ENCODE assay signal across 8 cellular contexts in genomic region chr1:181142096-181143043, GRCh38. TPM values are rescaled to one million over a fixed set of nuclear protein-coding genes. Genes with fewer than 3 reads are reported as not detected.
A peak's percentile ranks its signal among the peaks of the same experiment; 100 is the strongest.
DNase-seq lines count a peak whose midpoint lies in the region; ATAC-seq and TF ChIP-seq lines count a peak whose summit lies in the region.

No MANE protein-coding gene starts in this region.

- CTCF ChIA-PET in activated CD4-positive, alpha-beta T cell treated with anti-CD3 and anti-CD28 coated beads, Interleukin-2, amount 10 ng/mL, durations not matched to agents 7 days and 5 days (lab: Charles Lee) = interaction anchor here (0.5 to 5.4 kb wide), 37 partner anchors 9 to 627 kb away, joined by 3 to 57 read pairs (median 7); partner anchors contain the start of genes IER5, MR1 and STX6

- H3K4me1 ChIP-seq in liver (ENCODE audit: control insufficient read depth in 4 of 4, insufficient read depth in 4 of 4, low read length in 3 of 4) = peaks cover 0 to 8% (median 2%) of the 10 kb centered on the region in 4 donors

- H3K9me3 Mint-ChIP-seq in activated CD4-positive, alpha-beta T cell treated with anti-CD3 and anti-CD28 coated beads, Interleukin-2, amount 10 ng/mL, durations not matched to agents 7 days and 5 days = peaks cover 13% of the 10 kb centered on the region

- TF ChIP-seq CTCF in coronary artery (IDR thresholded peaks at IDR 0.05) = peak; percentile 96
- peak; percentile 98 for TF ChIP-seq CTCF in liver (IDR thresholded peaks at IDR 0.05; ENCODE audit: low read depth, low read length, missing input control)

- peak; percentile 92 for DNase-seq in AG20443 (ENCODE audit: low spot score)
- DNase-seq in GM19238 (ENCODE audit: insufficient read length, low spot score) = peak; percentile 71
- peak; percentile 82 for DNase-seq in NCI-H510A treated with DMSO at 0.1 percent for 48 hours (lab: John Stamatoyannopoulos, UW)
- peak; percentile 88 for DNase-seq in activated CD4-positive, alpha-beta T cell treated with anti-CD3 and anti-CD28 coated beads, Interleukin-2, amount 10 ng/mL, durations not matched to agents 7 days and 5 days
- peak; percentile 87 for DNase-seq in coronary artery (ENCODE audit: low spot score)
- peak; percentile 84 to 92 for DNase-seq in stimulated activated CD4-positive, alpha-beta T cell treated with anti-CD3 and anti-CD28 coated beads, Interleukin-4, amount 100 ng/mL, for 4 hours

- H3K27me3 ChIP-seq in liver (ENCODE audit: control insufficient read depth in 4 of 4, insufficient read depth in 4 of 4, low read length in 3 of 4) = no peaks in the 10 kb centered on the region

- POLR2A ChIA-PET in activated CD4-positive, alpha-beta T cell treated with anti-CD3 and anti-CD28 coated beads, Interleukin-2, amount 10 ng/mL, durations not matched to agents 7 days and 5 days (lab: Charles Lee) = interaction anchor here (0.8 to 2.1 kb wide), 2 partner anchors 52 to 54 kb away, joined by 3 to 7 read pairs; partner anchors contain the start of gene IER5

- TF ChIP-seq RAD21 in liver (IDR thresholded peaks at IDR 0.05) = peak; percentile 99 to 100

- peak overlapping the region; percentile 14 for H3K4me3 Mint-ChIP-seq in activated CD4-positive, alpha-beta T cell treated with anti-CD3 and anti-CD28 coated beads, Interleukin-2, amount 10 ng/mL, durations not matched to agents 7 days and 5 days

- no peak overlapping the region for H3K9ac ChIP-seq in liver (ENCODE audit: low read depth in 1 of 2, low read length in 2 of 2)

- peaks cover 4% of the 10 kb centered on the region for H3K36me3 Mint-ChIP-seq in activated CD4-positive, alpha-beta T cell treated with anti-CD3 and anti-CD28 coated beads, Interleukin-2, amount 10 ng/mL, durations not matched to agents 7 days and 5 days (ENCODE audit: low read depth)

- H3K27ac ChIP-seq in coronary artery (peak overlapping the region in 1 of 2 donors; percentile 57), liver (ENCODE audit: low read depth in 1 of 2, low read length in 2 of 2) (no peak overlapping the region)

- peaks cover 60% of the 10 kb centered on the region for H3K4me1 Mint-ChIP-seq in activated CD4-positive, alpha-beta T cell treated with anti-CD3 and anti-CD28 coated beads, Interleukin-2, amount 10 ng/mL, durations not matched to agents 7 days and 5 days

- ATAC-seq in HG03442 (IDR thresholded peaks at IDR 0.05; ENCODE audit: unreplicated experiment) = peak; percentile 72

- peaks cover 30% of the 10 kb centered on the region for H3K27me3 Mint-ChIP-seq in activated CD4-positive, alpha-beta T cell treated with anti-CD3 and anti-CD28 coated beads, Interleukin-2, amount 10 ng/mL, durations not matched to agents 7 days and 5 days

- H3K36me3 ChIP-seq in liver (ENCODE audit: control insufficient read depth in 4 of 4, insufficient read depth in 3 of 4, low read depth in 1 of 4, low read length in 3 of 4) = no peaks in the 10 kb centered on the region

- peak overlapping the region; percentile 56 for H3K27ac Mint-ChIP-seq in activated CD4-positive, alpha-beta T cell treated with anti-CD3 and anti-CD28 coated beads, Interleukin-2, amount 10 ng/mL, durations not matched to agents 7 days and 5 days

- H3K9me3 ChIP-seq in liver (ENCODE audit: control insufficient read depth in 4 of 4, low read length in 3 of 4) = no peaks in the 10 kb centered on the region

- WGBS in liver = 12% methylated on average over 25 of the region's 25 CpGs

- H3K4me3 ChIP-seq in coronary artery = peak overlapping the region; percentile 51
- peak overlapping the region in 1 of 3 donors; percentile 31 for H3K4me3 ChIP-seq in liver (ENCODE audit: low read depth in 1 of 3, low read length in 3 of 3)

TF ChIP-seq in liver, 16 proteins besides CTCF, POLR2A, EP300 and RAD21:
- TF ChIP-seq HNF4A (conservative IDR thresholded peaks at IDR 0.05) (peak in 1 of 2 donors; percentile 13), MAX (IDR thresholded peaks at IDR 0.05) (no peak), RXRA (IDR thresholded peaks at IDR 0.05) (peak in 1 of 2 donors; percentile 20)

RNA-seq across cellular contexts. Expression of gene IER5, which starts 53.9 kb away (rescaled TPM):
- total RNA-seq in activated CD4-positive, alpha-beta T cell treated with anti-CD3 and anti-CD28 coated beads, Interleukin-2, amount 10 ng/mL, durations not matched to agents 7 days and 5 days = 10 to 100 TPM; 20.3 to 24.9 TPM
- 1 to 10 TPM; 2.9 to 8.4 TPM for total RNA-seq in liver
- 1 to 10 TPM in 1 of 2 donors, under 1 TPM in 1; 0.56 to 1.9 TPM for polyA plus RNA-seq in liver
